9 cellular contexts compared by ENCODE assay signal in the genomic region with DNA sequence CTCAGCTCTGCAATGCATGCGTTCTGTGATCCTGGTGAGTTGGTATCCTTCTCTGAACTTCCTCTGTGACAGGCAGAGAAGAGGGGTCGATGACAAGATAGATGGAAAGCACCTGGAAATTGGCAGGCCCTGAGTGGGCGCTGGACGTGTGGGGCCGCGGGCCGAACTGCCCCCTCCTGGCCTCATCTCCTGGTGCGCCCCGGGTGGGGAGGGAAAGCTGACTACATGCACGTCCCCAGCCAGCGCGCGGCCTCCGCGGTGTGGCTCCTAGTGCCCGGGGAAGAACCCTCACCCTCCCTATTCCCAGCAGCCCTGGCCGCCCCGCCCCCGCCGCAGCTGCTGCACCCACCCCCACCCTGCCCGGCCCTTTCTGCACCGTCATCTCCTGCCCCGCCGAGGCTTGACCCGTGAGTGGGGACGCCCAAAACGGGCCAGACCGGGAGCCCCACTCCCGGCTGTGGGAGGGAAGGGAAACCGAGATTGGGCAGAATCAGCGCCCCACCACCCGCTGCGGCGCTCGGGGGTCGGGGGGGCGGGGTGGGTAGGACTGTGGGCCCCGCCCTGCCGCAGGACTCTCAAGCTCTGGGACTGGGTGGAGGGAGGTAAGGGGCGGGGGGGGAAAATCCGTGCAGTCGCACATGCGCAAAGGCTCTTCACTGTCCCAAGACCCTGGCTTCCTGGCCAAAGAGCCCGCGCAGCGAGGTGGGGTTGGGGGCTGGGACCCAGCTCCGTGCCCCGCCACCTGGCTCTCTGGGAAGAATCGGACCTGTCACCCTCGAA. TPM values are rescaled to one million over a fixed set of nuclear protein-coding genes. Genes with fewer than 3 reads are reported as not detected.
DNase-seq lines count a peak whose midpoint lies in the region; ATAC-seq, FAIRE-seq and TF ChIP-seq lines count a peak whose summit lies in the region.
"Had no signal": no experiment of that assay in that cellular context is flagged by ENCODE, and none has a peak within 500 bp of the region (broad histone marks: within the 10 kb centered on the region; RNA-seq: fewer than 3 reads in every experiment).

A gene (plus strand): TSS at position 371 of the 780 bp plus-strand sequence.

- H4K20me1 ChIP-seq in K562 (replicated peaks; ENCODE audit: control insufficient read depth, insufficient read depth, low read length), result no peaks in the 10 kb centered on the region

- H3K27ac ChIP-seq in K562 (ENCODE audit: extremely low read depth, low read depth, low read length), result peak within 1 kb of the TSS; percentile 68
- no peak within 1 kb of the TSS for H3K27ac ChIP-seq in iPS DF 6.9 (ENCODE audit: low read length)
- H3K27ac ChIP-seq: VCaP had no signal

- peak; percentile 47 for TF ChIP-seq EP300 in K562 (IDR thresholded peaks at IDR 0.05; ENCODE audit: low read length)

- no peaks in the 10 kb centered on the region for H3K79me2 ChIP-seq in K562 (ENCODE audit: control insufficient read depth, insufficient read depth, low read length)

- no TSS peak for BruUV-seq in K562 (replicated peaks; lab: Mats Ljungman, UMichigan)

- H3K4me2 ChIP-seq in K562 (ENCODE audit: insufficient read depth, low read length), result peak within 1 kb of the TSS; percentile 92

- peak; percentile 48 for FAIRE-seq in K562 (lab: Jason Lieb, UNC)

- TF ChIP-seq POLR2A in GM18526 (IDR thresholded peaks at IDR 0.05; ENCODE audit: extremely low read depth, insufficient read length) (peak; percentile 45), K562 (conservative IDR thresholded peaks at IDR 0.05) (no peak)

- no peaks in the 10 kb centered on the region for H3K9me3 ChIP-seq in NT2/D1 (ENCODE audit: insufficient read depth, low read length)
- H3K9me3 ChIP-seq in K562 (replicated peaks; ENCODE audit: control insufficient read depth, insufficient read depth, low read depth, low read length), result no peaks in the 10 kb centered on the region
- H3K9me3 ChIP-seq in iPS DF 6.9 (ENCODE audit: control insufficient read depth, insufficient read depth, low read length), result no peaks in the 10 kb centered on the region

- 4% methylated on average over 4 of the region's 50 CpGs for WGBS in K562 (ENCODE audit: insufficient coverage, low coverage, missing lambda C conversion rate)
- WGBS in iPS DF 6.9 (ENCODE audit: insufficient coverage, insufficient read length), result no CpG with 5 or more reads among the region's 50 CpGs

- H3K9me1 ChIP-seq in K562 (ENCODE audit: control insufficient read depth, insufficient read depth, low read length), result no peaks in the 10 kb centered on the region

- in situ Hi-C loops in K562 (cut with MboI), result loop anchor here (25.0 kb wide), 1 partner anchor 208 kb away; a partner anchor contains a TSS

- H3K4me3 ChIP-seq in BJ (ENCODE audit: low read depth, low read length) (peak within 1 kb of the TSS; percentile 37), NT2/D1 (ENCODE audit: insufficient read length, low read depth) (peak within 1 kb of the TSS; percentile 75), K562 (peak within 1 kb of the TSS; percentile 36), iPS DF 6.9 (ENCODE audit: low read length) (peak within 1 kb of the TSS; percentile 45; the same call in 1 of the 2 replicates), retinal pigment epithelial cell (ENCODE audit: low read length) (peak within 1 kb of the TSS; percentile 52)

- H3K4me1 ChIP-seq in NT2/D1 (ENCODE audit: insufficient read depth, insufficient read length), result peaks cover 13% of the 10 kb centered on the region
- peaks cover 20 to 62% of the 10 kb centered on the region in 2 experiments; a peak in 4 of 5 replicates for H3K4me1 ChIP-seq in K562 (replicated peaks in 1 of 2; ENCODE audit: control insufficient read depth in 2 of 2, insufficient read depth in 2 of 2, low read length in 2 of 2)
- peaks cover 7% of the 10 kb centered on the region for H3K4me1 ChIP-seq in iPS DF 6.9 (ENCODE audit: control insufficient read depth, insufficient read depth, low read length)

- no peak for TF ChIP-seq CTCF in BJ (IDR thresholded peaks at IDR 0.05; ENCODE audit: insufficient read depth, low read depth, low read length)
- TF ChIP-seq CTCF in K562 (IDR thresholded peaks at IDR 0.05 in 2 of 3, conservative IDR thresholded peaks at IDR 0.05 in 1 of 3; ENCODE audit: insufficient read depth in 2 of 3, low read depth in 1 of 3, low read length in 3 of 3), result no peak
- no peak for TF ChIP-seq CTCF in retinal pigment epithelial cell (conservative IDR thresholded peaks at IDR 0.05; ENCODE audit: low read depth, low read length)

- POLR2A ChIA-PET in BJ (lab: Charles Lee) (interaction anchor here (0.6 to 1.4 kb wide), 2 partner anchors 9 to 77 kb away, joined by 3 read pairs; no protein-coding TSS in a partner anchor), K562 (lab: Yijun Ruan, JAX) (interaction anchor here (0.5 to 1.2 kb wide), 5 partner anchors 10 to 611 kb away, joined by 3 to 5 read pairs (median 4); a partner anchor contains a TSS)

- peak within 1 kb of the TSS; percentile 79 for H3K9ac ChIP-seq in NT2/D1 (ENCODE audit: insufficient read length, low read depth)
- peak within 1 kb of the TSS; percentile 69 to 85 for H3K9ac ChIP-seq in K562 (ENCODE audit: insufficient read depth in 1 of 2, low read depth in 2 of 2, low read length in 2 of 2)

- CTCF ChIA-PET in BJ (lab: Yijun Ruan, JAX) (interaction anchor here (0.6 to 5.1 kb wide), 10 partner anchors 9 to 1510 kb away, joined by 3 to 34 read pairs (median 4); a partner anchor contains a TSS), K562 (lab: Yijun Ruan, JAX; ENCODE audit: low intra/inter-chr PET ratio) (no interaction called here)

- DNase-seq in BJ (ENCODE audit: low read depth) (no peak), NT2/D1 (ENCODE audit: low read depth, low spot score) (no peak), K562 (ENCODE audit: extremely low read depth in 1 of 4, low spot score in 3 of 4) (peak; percentile 87 to 94 (median 91)), iPS DF 6.9 (ENCODE audit: low read depth, low spot score) (no peak), retinal pigment epithelial cell (ENCODE audit: low read depth) (no peak), germinal center (ENCODE audit: low spot score) (no peak)

- no peak for TF ChIP-seq RAD21 in K562 (CRISPR knock-in tag; conservative IDR thresholded peaks at IDR 0.05 in 1 of 2, IDR thresholded peaks at IDR 0.05 in 1 of 2)

- H3K36me3 ChIP-seq in BJ (ENCODE audit: control insufficient read depth, insufficient read depth, low read length), result no peaks in the 10 kb centered on the region
- peaks cover 3% of the 10 kb centered on the region for H3K36me3 ChIP-seq in NT2/D1 (ENCODE audit: insufficient read depth, insufficient read length, low read length)
- H3K36me3 ChIP-seq in K562 (ENCODE audit: control insufficient read depth, insufficient read depth, low read length), result peaks cover 8% of the 10 kb centered on the region; the same call in 2 of the 3 replicates
- H3K36me3 ChIP-seq in iPS DF 6.9 (ENCODE audit: control insufficient read depth, insufficient read depth, low read length), result no peaks in the 10 kb centered on the region

- H3K27me3 ChIP-seq in BJ (ENCODE audit: control insufficient read depth, insufficient read depth, low read length), result peaks cover 10% of the 10 kb centered on the region
- peaks cover 81% of the 10 kb centered on the region for H3K27me3 ChIP-seq in NT2/D1 (ENCODE audit: insufficient read depth, insufficient read length)
- no peaks in the 10 kb centered on the region for H3K27me3 ChIP-seq in K562 (ENCODE audit: control insufficient read depth in 2 of 2, insufficient read depth in 2 of 2, low read length in 2 of 2)
- peaks cover 77% of the 10 kb centered on the region for H3K27me3 ChIP-seq in iPS DF 6.9 (ENCODE audit: control insufficient read depth, insufficient read depth, low read length)

- H2AFZ ChIP-seq in K562 (ENCODE audit: low read depth, low read length), result peak within 1 kb of the TSS; percentile 82

- ATAC-seq in HG03196 (IDR thresholded peaks at IDR 0.05; ENCODE audit: unreplicated experiment), result peak; percentile 38
- peak; percentile 90 for ATAC-seq in K562

- intact Hi-C loops in K562 (cut with micrococcal nuclease), result no loop called here

TF ChIP-seq in K562, 482 proteins besides CTCF, POLR2A, EP300 and RAD21 (continues in another document):
- TF ChIP-seq MTF1 (CRISPR knock-in tag; IDR thresholded peaks at IDR 0.05; ENCODE audit: borderline replicate concordance), result no peak
- peak; percentile 39 for TF ChIP-seq TBP (optimal IDR thresholded peaks at IDR 0.05; ENCODE audit: low read depth, low read length)
- TF ChIP-seq ZNF224 (CRISPR knock-in tag; IDR thresholded peaks at IDR 0.05), result no peak
- no peak for TF ChIP-seq SETDB1 (IDR thresholded peaks at IDR 0.05; ENCODE audit: low read length)
- no peak for TF ChIP-seq FOXM1 (IDR thresholded peaks at IDR 0.05; ENCODE audit: low read depth)
- TF ChIP-seq FOXM1 (CRISPR knock-in tag; IDR thresholded peaks at IDR 0.05; ENCODE audit: low read depth), result no peak
- no peak for TF ChIP-seq SMARCC2 (IDR thresholded peaks at IDR 0.05; ENCODE audit: low read depth)
- TF ChIP-seq ZSCAN32 (CRISPR knock-in tag; IDR thresholded peaks at IDR 0.05), result no peak
- no peak; the same call in 1 of the 2 replicates for TF ChIP-seq TCF7 (IDR thresholded peaks at IDR 0.05; ENCODE audit: borderline replicate concordance)
- TF ChIP-seq MEF2D (tag; conservative IDR thresholded peaks at IDR 0.05; ENCODE audit: low read depth), result no peak

RNA-seq across cellular contexts. Expression of the gene that starts here (rescaled TPM):
- polyA plus RNA-seq in BJ (2011; rRNA removed) (12.7 and 14.7 TPM in 2 replicates), K562 (2011; rRNA removed) (8.4 and 13.5 TPM in 2 replicates), K562 (2014; fragmentation: Illumina TruSeq; extraction: Trizol) (7.6 and 8.2 TPM in 2 replicates), K562 (2014; fragmentation: Nextera tagmentation; extraction: Ambion mirVana) (under 1 TPM; 0.45 to 0.69 TPM), K562 (2014; rRNA removed) (12.2 and 14.0 TPM in 2 replicates)
- 3.2 and 4.7 TPM in 2 replicates for polyA minus RNA-seq in BJ (2011; rRNA and poly(A)+ RNA removed)
- 81.0 and 88.7 TPM in 2 replicates for total RNA-seq in K562 (2011; cell fraction: chromatin; rRNA removed; ENCODE audit: low replicate concordance)
- 34.7 and 39.7 TPM in 2 replicates for total RNA-seq in K562 (2011; cell fraction: nucleolus; rRNA removed)
- total RNA-seq in K562 (2011; cell fraction: nucleoplasm; rRNA removed), result 64.6 and 93.4 TPM in 2 replicates
- total RNA-seq in K562 (2014; rRNA removed) (5.4 and 8.3 TPM in 2 replicates), K562 (2014; rRNA removed; fragmentation: Illumina TruSeq; extraction: Trizol) (3.4 and 4.3 TPM in 2 replicates), K562 (2015; rRNA removed; fragmentation: Illumina TruSeq; extraction: Trizol) (4.1 and 5.0 TPM in 2 replicates), K562 (2021) (7.0 and 9.3 TPM in 2 replicates)
- polyA plus RNA-seq in K562 (2011; cell fraction: cytosol; rRNA removed), result 5.8 and 7.2 TPM in 2 replicates
- polyA plus RNA-seq in K562 (2011; cell fraction: nucleus; rRNA removed), result 50.0 and 53.8 TPM in 2 replicates
- polyA plus RNA-seq in K562 (2012), result 19.1 and 59.4 TPM in 2 replicates
- 3.4 and 5.6 TPM in 2 replicates for polyA minus RNA-seq in K562 (2011; rRNA and poly(A)+ RNA removed)
- 1.9 and 2.5 TPM in 2 replicates for polyA minus RNA-seq in K562 (2011; cell fraction: cytosol; rRNA and poly(A)+ RNA removed)
- 5.4 and 10.3 TPM in 2 replicates for polyA minus RNA-seq in K562 (2011; cell fraction: nucleus; rRNA and poly(A)+ RNA removed)

Comparison
In these comparisons a context has a peak if more than half of its experiments do, and no peak if none do; other contexts are left out.
1. DNase-seq: peak in K562 (4 of 4); none in BJ (single experiment), NT2/D1 (single experiment), iPS DF 6.9 (single experiment), retinal pigment epithelial cell (single experiment) and germinal center (single experiment).
2. Peak in every context shown above with its lines, with median percentiles within 50 percentile points of each other: H3K4me3 ChIP-seq.